Comparison of ENCODE assay signal across 1 cellular context in the genomic region with DNA sequence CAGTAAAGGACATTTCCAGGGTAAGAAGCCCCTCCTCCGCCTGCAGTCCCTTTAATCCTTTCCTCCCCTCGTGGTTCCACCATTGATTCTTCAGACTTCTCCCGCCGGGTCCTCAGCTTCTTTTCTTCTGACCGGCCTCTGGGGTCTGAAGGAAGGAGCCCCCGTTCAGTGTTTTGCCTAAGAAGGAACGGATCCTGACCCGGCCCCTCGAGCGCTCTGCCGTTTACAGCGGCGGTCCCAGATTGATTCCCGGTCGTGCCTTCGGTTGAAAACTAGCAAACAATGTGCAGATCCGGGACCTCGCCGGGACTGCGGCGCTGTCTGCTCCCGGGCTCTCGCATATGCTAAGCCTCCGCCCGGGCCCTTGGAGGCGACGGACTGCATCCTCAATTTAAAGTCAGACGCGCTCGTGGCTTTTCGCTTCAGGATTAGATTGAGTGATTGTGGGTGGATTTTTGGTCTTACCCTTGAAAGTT.
A peak's percentile ranks its signal among the peaks of the same experiment; 100 is the strongest.
TF ChIP-seq lines count a peak whose summit lies in the region.

No MANE protein-coding gene starts in this region.

TF ChIP-seq in HepG2, 621 proteins besides CTCF, POLR2A, EP300 and RAD21 (continued from another document and continues in another):
- TF ChIP-seq RXRB (CRISPR knock-in tag; IDR thresholded peaks at IDR 0.05; ENCODE audit: borderline replicate concordance), result no peak
- TF ChIP-seq JUND (CRISPR knock-in tag; IDR thresholded peaks at IDR 0.05), result no peak
- no peak for TF ChIP-seq HNRNPH1 (optimal IDR thresholded peaks at IDR 0.05; ENCODE audit: low read depth, low read length)
- TF ChIP-seq SMARCE1 (IDR thresholded peaks at IDR 0.05; ENCODE audit: borderline replicate concordance), result no peak
- TF ChIP-seq BHLHE40 (IDR thresholded peaks at IDR 0.05; ENCODE audit: low read length), result no peak
- TF ChIP-seq ZSCAN5A (CRISPR knock-in tag; IDR thresholded peaks at IDR 0.05; ENCODE audit: borderline replicate concordance), result no peak
- TF ChIP-seq TFDP2 (CRISPR knock-in tag; IDR thresholded peaks at IDR 0.05), result no peak; the same call in 1 of the 2 replicates
- no peak for TF ChIP-seq IRX3 (CRISPR knock-in tag; IDR thresholded peaks at IDR 0.05; ENCODE audit: borderline replicate concordance, low read depth)
- TF ChIP-seq AKAP8 (CRISPR knock-in tag; IDR thresholded peaks at IDR 0.05), result no peak
- TF ChIP-seq GABPB1 (CRISPR knock-in tag; IDR thresholded peaks at IDR 0.05), result peak; percentile 51
- TF ChIP-seq, protein P1, sequence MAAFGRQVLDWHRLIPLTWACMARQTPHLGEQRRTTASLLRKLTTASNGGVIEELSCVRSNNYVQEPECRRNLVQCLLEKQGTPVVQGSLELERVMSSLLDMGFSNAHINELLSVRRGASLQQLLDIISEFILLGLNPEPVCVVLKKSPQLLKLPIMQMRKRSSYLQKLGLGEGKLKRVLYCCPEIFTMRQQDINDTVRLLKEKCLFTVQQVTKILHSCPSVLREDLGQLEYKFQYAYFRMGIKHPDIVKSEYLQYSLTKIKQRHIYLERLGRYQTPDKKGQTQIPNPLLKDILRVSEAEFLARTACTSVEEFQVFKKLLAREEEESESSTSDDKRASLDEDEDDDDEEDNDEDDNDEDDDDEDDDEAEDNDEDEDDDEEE (CRISPR knock-in tag; IDR thresholded peaks at IDR 0.05), result no peak
- TF ChIP-seq ZBTB20 (CRISPR knock-in tag; IDR thresholded peaks at IDR 0.05; ENCODE audit: borderline replicate concordance, low read depth), result no peak
- TF ChIP-seq NAIF1 (CRISPR knock-in tag; IDR thresholded peaks at IDR 0.05; ENCODE audit: borderline replicate concordance), result no peak
- no peak for TF ChIP-seq PLRG1 (conservative IDR thresholded peaks at IDR 0.05)
- TF ChIP-seq ISL2 (CRISPR knock-in tag; IDR thresholded peaks at IDR 0.05), result no peak
- no peak for TF ChIP-seq DNMT1 (CRISPR knock-in tag; IDR thresholded peaks at IDR 0.05)
- TF ChIP-seq ZNF253 (CRISPR knock-in tag; IDR thresholded peaks at IDR 0.05; ENCODE audit: borderline replicate concordance), result no peak
- TF ChIP-seq ZBTB38 (CRISPR knock-in tag; IDR thresholded peaks at IDR 0.05), result no peak
- no peak for TF ChIP-seq FOXA1 (IDR thresholded peaks at IDR 0.05)
- no peak for TF ChIP-seq FOXA1 (CRISPR knock-in tag; IDR thresholded peaks at IDR 0.05)
- TF ChIP-seq ZNF230 (CRISPR knock-in tag; IDR thresholded peaks at IDR 0.05), result no peak
- no peak for TF ChIP-seq KLF15 (CRISPR knock-in tag; IDR thresholded peaks at IDR 0.05; ENCODE audit: borderline replicate concordance)
- TF ChIP-seq ISX (CRISPR knock-in tag; conservative IDR thresholded peaks at IDR 0.05), result 0 out of 2 replicates have a peak, but pooled peaks have one; percentile 57
- TF ChIP-seq CREB1 (IDR thresholded peaks at IDR 0.05), result no peak
- TF ChIP-seq CREB1 (CRISPR knock-in tag; IDR thresholded peaks at IDR 0.05), result no peak
- no peak for TF ChIP-seq SNAI1 (CRISPR knock-in tag; IDR thresholded peaks at IDR 0.05; ENCODE audit: borderline replicate concordance)
- TF ChIP-seq MXI1 (IDR thresholded peaks at IDR 0.05; ENCODE audit: borderline replicate concordance, low read depth, low read length), result peak; percentile 29; the same call in 1 of the 3 replicates
- TF ChIP-seq ZNF570 (CRISPR knock-in tag; IDR thresholded peaks at IDR 0.05; ENCODE audit: borderline replicate concordance), result 0 out of 2 replicates have a peak, but pooled peaks have one; percentile 40
- TF ChIP-seq FOSL2 (CRISPR knock-in tag; IDR thresholded peaks at IDR 0.05), result no peak
- TF ChIP-seq, protein P2, sequence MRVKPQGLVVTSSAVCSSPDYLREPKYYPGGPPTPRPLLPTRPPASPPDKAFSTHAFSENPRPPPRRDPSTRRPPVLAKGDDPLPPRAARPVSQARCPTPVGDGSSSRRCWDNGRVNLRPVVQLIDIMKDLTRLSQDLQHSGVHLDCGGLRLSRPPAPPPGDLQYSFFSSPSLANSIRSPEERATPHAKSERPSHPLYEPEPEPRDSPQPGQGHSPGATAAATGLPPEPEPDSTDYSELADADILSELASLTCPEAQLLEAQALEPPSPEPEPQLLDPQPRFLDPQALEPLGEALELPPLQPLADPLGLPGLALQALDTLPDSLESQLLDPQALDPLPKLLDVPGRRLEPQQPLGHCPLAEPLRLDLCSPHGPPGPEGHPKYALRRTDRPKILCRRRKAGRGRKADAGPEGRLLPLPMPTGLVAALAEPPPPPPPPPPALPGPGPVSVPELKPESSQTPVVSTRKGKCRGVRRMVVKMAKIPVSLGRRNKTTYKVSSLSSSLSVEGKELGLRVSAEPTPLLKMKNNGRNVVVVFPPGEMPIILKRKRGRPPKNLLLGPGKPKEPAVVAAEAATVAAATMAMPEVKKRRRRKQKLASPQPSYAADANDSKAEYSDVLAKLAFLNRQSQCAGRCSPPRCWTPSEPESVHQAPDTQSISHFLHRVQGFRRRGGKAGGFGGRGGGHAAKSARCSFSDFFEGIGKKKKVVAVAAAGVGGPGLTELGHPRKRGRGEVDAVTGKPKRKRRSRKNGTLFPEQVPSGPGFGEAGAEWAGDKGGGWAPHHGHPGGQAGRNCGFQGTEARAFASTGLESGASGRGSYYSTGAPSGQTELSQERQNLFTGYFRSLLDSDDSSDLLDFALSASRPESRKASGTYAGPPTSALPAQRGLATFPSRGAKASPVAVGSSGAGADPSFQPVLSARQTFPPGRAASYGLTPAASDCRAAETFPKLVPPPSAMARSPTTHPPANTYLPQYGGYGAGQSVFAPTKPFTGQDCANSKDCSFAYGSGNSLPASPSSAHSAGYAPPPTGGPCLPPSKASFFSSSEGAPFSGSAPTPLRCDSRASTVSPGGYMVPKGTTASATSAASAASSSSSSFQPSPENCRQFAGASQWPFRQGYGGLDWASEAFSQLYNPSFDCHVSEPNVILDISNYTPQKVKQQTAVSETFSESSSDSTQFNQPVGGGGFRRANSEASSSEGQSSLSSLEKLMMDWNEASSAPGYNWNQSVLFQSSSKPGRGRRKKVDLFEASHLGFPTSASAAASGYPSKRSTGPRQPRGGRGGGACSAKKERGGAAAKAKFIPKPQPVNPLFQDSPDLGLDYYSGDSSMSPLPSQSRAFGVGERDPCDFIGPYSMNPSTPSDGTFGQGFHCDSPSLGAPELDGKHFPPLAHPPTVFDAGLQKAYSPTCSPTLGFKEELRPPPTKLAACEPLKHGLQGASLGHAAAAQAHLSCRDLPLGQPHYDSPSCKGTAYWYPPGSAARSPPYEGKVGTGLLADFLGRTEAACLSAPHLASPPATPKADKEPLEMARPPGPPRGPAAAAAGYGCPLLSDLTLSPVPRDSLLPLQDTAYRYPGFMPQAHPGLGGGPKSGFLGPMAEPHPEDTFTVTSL (CRISPR knock-in tag; IDR thresholded peaks at IDR 0.05; ENCODE audit: borderline replicate concordance), result 0 out of 2 replicates have a peak, but pooled peaks have one; percentile 13
- no peak for TF ChIP-seq FOXK1 (CRISPR knock-in tag; IDR thresholded peaks at IDR 0.05; ENCODE audit: borderline replicate concordance, low read depth)
- TF ChIP-seq HDAC2 (CRISPR knock-in tag; IDR thresholded peaks at IDR 0.05), result 0 out of 2 replicates have a peak, but pooled peaks have one; percentile 24
- no peak for TF ChIP-seq SMAD3 (CRISPR knock-in tag; IDR thresholded peaks at IDR 0.05)
- no peak for TF ChIP-seq ARID3A (IDR thresholded peaks at IDR 0.05; ENCODE audit: low read depth, low read length)
- TF ChIP-seq PTBP1 (IDR thresholded peaks at IDR 0.05; ENCODE audit: low read depth, low read length, poor library complexity, severe bottlenecking), result no peak
- TF ChIP-seq ZNF383 (CRISPR knock-in tag; IDR thresholded peaks at IDR 0.05; ENCODE audit: borderline replicate concordance), result no peak
- no peak for TF ChIP-seq TCF12 (IDR thresholded peaks at IDR 0.05)
- no peak for TF ChIP-seq TCF12 (CRISPR knock-in tag; IDR thresholded peaks at IDR 0.05)
- TF ChIP-seq SIX1 (CRISPR knock-in tag; IDR thresholded peaks at IDR 0.05; ENCODE audit: borderline replicate concordance), result no peak
- TF ChIP-seq ZNF577 (CRISPR knock-in tag; IDR thresholded peaks at IDR 0.05; ENCODE audit: borderline replicate concordance, low read depth), result no peak
- no peak for TF ChIP-seq FOXA3 (CRISPR knock-in tag; IDR thresholded peaks at IDR 0.05)
- peak; percentile 53; the same call in 1 of the 2 replicates for TF ChIP-seq KMT2B (CRISPR knock-in tag; IDR thresholded peaks at IDR 0.05)
- TF ChIP-seq SIN3B (IDR thresholded peaks at IDR 0.05; ENCODE audit: low read length), result peak; percentile 60; the same call in 1 of the 2 replicates
- TF ChIP-seq, protein P3, sequence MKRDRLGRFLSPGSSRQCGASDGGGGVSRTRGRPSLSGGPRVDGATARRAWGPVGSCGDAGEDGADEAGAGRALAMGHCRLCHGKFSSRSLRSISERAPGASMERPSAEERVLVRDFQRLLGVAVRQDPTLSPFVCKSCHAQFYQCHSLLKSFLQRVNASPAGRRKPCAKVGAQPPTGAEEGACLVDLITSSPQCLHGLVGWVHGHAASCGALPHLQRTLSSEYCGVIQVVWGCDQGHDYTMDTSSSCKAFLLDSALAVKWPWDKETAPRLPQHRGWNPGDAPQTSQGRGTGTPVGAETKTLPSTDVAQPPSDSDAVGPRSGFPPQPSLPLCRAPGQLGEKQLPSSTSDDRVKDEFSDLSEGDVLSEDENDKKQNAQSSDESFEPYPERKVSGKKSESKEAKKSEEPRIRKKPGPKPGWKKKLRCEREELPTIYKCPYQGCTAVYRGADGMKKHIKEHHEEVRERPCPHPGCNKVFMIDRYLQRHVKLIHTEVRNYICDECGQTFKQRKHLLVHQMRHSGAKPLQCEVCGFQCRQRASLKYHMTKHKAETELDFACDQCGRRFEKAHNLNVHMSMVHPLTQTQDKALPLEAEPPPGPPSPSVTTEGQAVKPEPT (CRISPR knock-in tag; IDR thresholded peaks at IDR 0.05; ENCODE audit: low read depth), result no peak
- TF ChIP-seq ZNF232 (CRISPR knock-in tag; IDR thresholded peaks at IDR 0.05; ENCODE audit: borderline replicate concordance), result peak; percentile 69; the same call in 1 of the 2 replicates
- no peak for TF ChIP-seq ZNF839 (CRISPR knock-in tag; IDR thresholded peaks at IDR 0.05; ENCODE audit: borderline replicate concordance)
- TF ChIP-seq ZNF382 (CRISPR knock-in tag; IDR thresholded peaks at IDR 0.05; ENCODE audit: borderline replicate concordance), result no peak
- peak; percentile 14; the same call in 1 of the 2 replicates for TF ChIP-seq CREM (IDR thresholded peaks at IDR 0.05)
- TF ChIP-seq CREM (CRISPR knock-in tag; IDR thresholded peaks at IDR 0.05), result no peak
- TF ChIP-seq CREB3 (CRISPR knock-in tag; IDR thresholded peaks at IDR 0.05), result peak; percentile 50; the same call in 1 of the 2 replicates
- no peak for TF ChIP-seq MAFF (IDR thresholded peaks at IDR 0.05; ENCODE audit: low read depth, low read length)
- TF ChIP-seq, protein P4, sequence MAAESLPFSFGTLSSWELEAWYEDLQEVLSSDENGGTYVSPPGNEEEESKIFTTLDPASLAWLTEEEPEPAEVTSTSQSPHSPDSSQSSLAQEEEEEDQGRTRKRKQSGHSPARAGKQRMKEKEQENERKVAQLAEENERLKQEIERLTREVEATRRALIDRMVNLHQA (CRISPR knock-in tag; IDR thresholded peaks at IDR 0.05), result no peak; the same call in 1 of the 2 replicates
- TF ChIP-seq ZNF768 (CRISPR knock-in tag; IDR thresholded peaks at IDR 0.05), result 0 out of 2 replicates have a peak, but pooled peaks have one; percentile 2
- TF ChIP-seq, protein P5, sequence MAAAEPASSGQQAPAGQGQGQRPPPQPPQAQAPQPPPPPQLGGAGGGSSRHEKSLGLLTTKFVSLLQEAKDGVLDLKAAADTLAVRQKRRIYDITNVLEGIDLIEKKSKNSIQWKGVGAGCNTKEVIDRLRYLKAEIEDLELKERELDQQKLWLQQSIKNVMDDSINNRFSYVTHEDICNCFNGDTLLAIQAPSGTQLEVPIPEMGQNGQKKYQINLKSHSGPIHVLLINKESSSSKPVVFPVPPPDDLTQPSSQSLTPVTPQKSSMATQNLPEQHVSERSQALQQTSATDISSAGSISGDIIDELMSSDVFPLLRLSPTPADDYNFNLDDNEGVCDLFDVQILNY (CRISPR knock-in tag; conservative IDR thresholded peaks at IDR 0.05), result peak; percentile 41; the same call in 1 of the 2 replicates
